Comparison of ENCODE assay signal across 1 cellular context in the genomic region with DNA sequence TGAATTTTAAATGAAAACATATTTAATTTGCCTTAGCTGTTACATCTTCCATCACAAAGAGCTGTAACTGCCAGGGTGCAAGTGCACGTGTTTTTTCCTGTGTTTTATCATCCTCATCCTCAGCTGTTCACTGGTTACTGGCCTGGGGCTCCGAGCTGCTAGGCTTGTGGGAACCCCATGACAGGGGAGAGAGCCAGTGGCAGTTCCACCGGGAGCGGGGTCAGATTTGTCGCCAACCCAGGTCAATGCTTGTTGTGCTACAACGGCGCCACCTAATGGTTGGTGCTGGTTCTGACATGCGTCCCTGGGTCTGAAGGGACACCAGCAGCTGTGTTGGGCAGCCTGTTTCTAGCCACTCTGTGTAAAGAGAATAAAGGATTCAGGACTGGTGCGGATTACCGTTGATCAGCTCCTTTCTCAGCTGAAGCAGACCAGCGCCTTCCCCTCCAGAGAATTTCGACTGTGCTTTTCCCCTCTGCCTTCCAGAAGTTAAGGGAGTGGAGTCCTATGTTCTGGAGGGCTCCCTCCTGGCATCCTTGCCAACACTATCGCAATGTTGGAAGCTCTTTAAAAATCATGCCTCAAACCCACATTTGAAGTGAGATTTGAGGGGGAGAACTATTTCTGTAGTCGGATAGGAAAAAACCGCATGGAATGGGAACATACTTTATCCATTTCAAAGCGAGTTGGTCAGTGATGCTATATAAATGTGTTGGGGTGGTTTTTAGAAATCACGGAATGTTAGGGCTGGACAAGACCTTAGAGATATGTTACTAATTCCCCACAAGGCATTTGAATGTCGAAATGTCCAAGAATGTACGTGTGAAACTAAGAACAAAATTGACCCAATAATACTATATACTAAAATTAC.
TF ChIP-seq lines count a peak whose summit lies in the region.

No MANE protein-coding gene starts in this region.

TF ChIP-seq in endothelial cell of umbilical vein, 7 proteins besides CTCF, POLR2A, EP300 and RAD21 (continued from another document):
- TF ChIP-seq POLR2AphosphoS5 (IDR thresholded peaks at IDR 0.05; ENCODE audit: insufficient read depth, low read depth, low read length) (no peak), JUN (IDR thresholded peaks at IDR 0.05; ENCODE audit: borderline replicate concordance, insufficient read depth, insufficient read length, low read depth) (no peak), FOS (IDR thresholded peaks at IDR 0.05; ENCODE audit: borderline replicate concordance, insufficient read depth, low read length) (no peak), EZH2 (IDR thresholded peaks at IDR 0.05; ENCODE audit: borderline replicate concordance, low read depth, low read length, severe bottlenecking) (no peak)
